Comparison of ENCODE assay signal across 8 cellular contexts in genomic region chr2:19990416-19990728, GRCh38. TPM values are rescaled to one million over a fixed set of nuclear protein-coding genes. Genes with fewer than 3 reads are reported as not detected.
DNase-seq lines count a peak whose midpoint lies in the region; ATAC-seq, FAIRE-seq and TF ChIP-seq lines count a peak whose summit lies in the region.

No MANE protein-coding gene starts in this region.

- no peaks in the 10 kb centered on the region for H3K9me2 ChIP-seq in HCT116 (ENCODE audit: insufficient read depth)

- H2AFZ ChIP-seq in HCT116 (ENCODE audit: low read depth, low read length, poor library complexity, severe bottlenecking): peak overlapping the region; percentile 88

- no peak for FAIRE-seq in small intestine (lab: Jason Lieb, UNC)

- H3K9me3 ChIP-seq in HCT116 (ENCODE audit: control insufficient read depth in 1 of 2, insufficient read depth in 1 of 2, low read depth in 1 of 2, low read length in 2 of 2): no peaks in the 10 kb centered on the region
- no peaks in the 10 kb centered on the region for H3K9me3 ChIP-seq in small intestine (ENCODE audit: control insufficient read depth, low read depth)

- peaks cover 3 to 17% of the 10 kb centered on the region in 2 experiments; a peak in 3 of 4 replicates for H3K4me1 ChIP-seq in HCT116 (ENCODE audit: control insufficient read depth in 1 of 2, insufficient read depth in 2 of 2, low read length in 2 of 2)
- peaks cover 2 to 5% of the 10 kb centered on the region in 2 donors for H3K4me1 ChIP-seq in small intestine (ENCODE audit: control insufficient read depth in 2 of 2, insufficient read depth in 1 of 2, low read depth in 1 of 2, low read length in 1 of 2)

- DNase-seq in HCT116 (ENCODE audit: low read depth, low spot score) (no peak), small intestine (no peak), H4 (ENCODE audit: low spot score) (no peak), NCI-H2171 treated with DMSO at 0.1 percent for 48 hours (lab: John Stamatoyannopoulos, UW) (no peak)
- no peak for DNase-seq in activated T-helper 1 cell treated with anti-CD3 and anti-CD28 coated beads, Interleukin-12 subunit alpha, Interleukin-12 subunit beta, Interleukin-2, Interleukin-4 antibody, amounts not matched to agents 30 ng/mL and 10 ng/mL and 1 ng/mL, durations not matched to agents 14 hours and 24 hours and 36 hours (ENCODE audit: low spot score)

- RAD21 ChIA-PET in HCT116 (lab: Charles Lee; ENCODE audit: low non-redundant PET in 1 of 2, low total read pairs in 2 of 2, uncharacterized antibody in 2 of 2, unreplicated experiment in 2 of 2): no interaction called here

- peaks cover 9% of the 10 kb centered on the region for H3K9me3 Mint-ChIP-seq in activated T-helper 1 cell treated with anti-CD3 and anti-CD28 coated beads, Interleukin-12 subunit alpha, Interleukin-12 subunit beta, Interleukin-2, Interleukin-4 antibody, amounts not matched to agents 30 ng/mL and 10 ng/mL and 1 ng/mL, durations not matched to agents 14 hours and 24 hours and 36 hours

- H3K4me1 Mint-ChIP-seq in activated T-helper 1 cell treated with anti-CD3 and anti-CD28 coated beads, Interleukin-12 subunit alpha, Interleukin-12 subunit beta, Interleukin-2, Interleukin-4 antibody, amounts not matched to agents 30 ng/mL and 10 ng/mL and 1 ng/mL, durations not matched to agents 14 hours and 24 hours and 36 hours (ENCODE audit: low read depth): peaks cover 19% of the 10 kb centered on the region

- 22 to 23% (median 22%) methylated on average over 10 of the region's 10 CpGs for WGBS in small intestine, 3 donors

- peaks cover 8% of the 10 kb centered on the region for H3K36me3 Mint-ChIP-seq in activated T-helper 1 cell treated with anti-CD3 and anti-CD28 coated beads, Interleukin-12 subunit alpha, Interleukin-12 subunit beta, Interleukin-2, Interleukin-4 antibody, amounts not matched to agents 30 ng/mL and 10 ng/mL and 1 ng/mL, durations not matched to agents 14 hours and 24 hours and 36 hours (ENCODE audit: low read depth)

- no peak for TF ChIP-seq RAD21 in HCT116 (IDR thresholded peaks at IDR 0.05; ENCODE audit: low read depth)

- H3K27me3 ChIP-seq in HCT116 (ENCODE audit: insufficient read depth, low read length) (no peaks in the 10 kb centered on the region), small intestine (ENCODE audit: control insufficient read depth in 2 of 2, insufficient read depth in 2 of 2, low read length in 2 of 2) (no peaks in the 10 kb centered on the region)

- no peak for ATAC-seq in HCT116
- no peak for ATAC-seq in GM18858 (IDR thresholded peaks at IDR 0.05; ENCODE audit: unreplicated experiment)
- ATAC-seq in HG03097 (IDR thresholded peaks at IDR 0.05; ENCODE audit: low FRiP score, unreplicated experiment): no peak

- POLR2A ChIA-PET in HCT116 (lab: Charles Lee): no interaction called here

- TSS peak; percentile 89 for BruUV-seq in HCT116 (replicated peaks; lab: Mats Ljungman, UMichigan)

- H3K27ac ChIP-seq in HCT116 (ENCODE audit: low read depth, low read length) (no peak overlapping the region), small intestine (ENCODE audit: low read depth in 1 of 2, low read length in 1 of 2) (peak overlapping the region in 1 of 2 donors; percentile 71)

- no peaks in the 10 kb centered on the region for H3K36me3 ChIP-seq in HCT116 (ENCODE audit: control insufficient read depth in 1 of 2, insufficient read depth in 2 of 2, low read length in 2 of 2)
- H3K36me3 ChIP-seq in small intestine (ENCODE audit: control insufficient read depth in 2 of 2, insufficient read depth in 2 of 2, low read length in 2 of 2): no peaks in the 10 kb centered on the region

- no peaks in the 10 kb centered on the region for H4K20me1 ChIP-seq in HCT116 (ENCODE audit: insufficient read depth)

- H3K4me2 ChIP-seq in HCT116 (ENCODE audit: low read length): peak overlapping the region; percentile 92

- no peak for TF ChIP-seq POLR2A in HCT116 (IDR thresholded peaks at IDR 0.05; ENCODE audit: borderline replicate concordance, extremely low read depth, insufficient read depth, insufficient read length)

- intact Hi-C loops in HCT116 (cut with micrococcal nuclease): no loop called here
- intact Hi-C loops in activated T-helper 1 cell treated with anti-CD3 and anti-CD28 coated beads, Interleukin-12 subunit alpha, Interleukin-12 subunit beta, Interleukin-2, Interleukin-4 antibody, amounts not matched to agents 30 ng/mL and 10 ng/mL and 1 ng/mL, durations not matched to agents 14 hours and 24 hours and 36 hours (cut with micrococcal nuclease): loop anchor here (1.0 to 5.0 kb wide), 7 partner anchors 24 to 1431 kb away; partner anchors contain the start of genes LAPTM4A, PUM2, RHOB and TTC32

- no peak for TF ChIP-seq CTCF in HCT116 (IDR thresholded peaks at IDR 0.05 in 2 of 3, conservative IDR thresholded peaks at IDR 0.05 in 1 of 3; ENCODE audit: borderline replicate concordance in 1 of 3, insufficient read depth in 1 of 3, low read depth in 2 of 3, low read length in 2 of 3)

- no peak overlapping the region for H3K27ac Mint-ChIP-seq in activated T-helper 1 cell treated with anti-CD3 and anti-CD28 coated beads, Interleukin-12 subunit alpha, Interleukin-12 subunit beta, Interleukin-2, Interleukin-4 antibody, amounts not matched to agents 30 ng/mL and 10 ng/mL and 1 ng/mL, durations not matched to agents 14 hours and 24 hours and 36 hours

- 0 out of 2 replicates have a peak overlapping the region, but pooled peaks have one; percentile 21 for H3K9ac ChIP-seq in HCT116 (ENCODE audit: low read length)

- H3K79me2 ChIP-seq in HCT116 (ENCODE audit: insufficient read depth, low read length): peaks cover 17% of the 10 kb centered on the region

- CTCF ChIA-PET in HCT116 (lab: Charles Lee): interaction anchor here (1.3 kb wide), 1 partner anchor 25 kb away, joined by 8 read pairs; no protein-coding TSS in a partner anchor

- H3K4me3 ChIP-seq in HCT116 (replicated peaks in 1 of 2; ENCODE audit: low read depth in 1 of 2, low read length in 2 of 2) (peak overlapping the region; percentile 89 to 92), iPS-11a (ENCODE audit: low read depth, low read length) (peak overlapping the region; percentile 87), small intestine (ENCODE audit: low read depth in 1 of 2, low read length in 2 of 2) (peak overlapping the region; percentile 70 to 74)

- H3K27me3 Mint-ChIP-seq in activated T-helper 1 cell treated with anti-CD3 and anti-CD28 coated beads, Interleukin-12 subunit alpha, Interleukin-12 subunit beta, Interleukin-2, Interleukin-4 antibody, amounts not matched to agents 30 ng/mL and 10 ng/mL and 1 ng/mL, durations not matched to agents 14 hours and 24 hours and 36 hours (ENCODE audit: insufficient read depth): peaks cover 33% of the 10 kb centered on the region

- peak overlapping the region; percentile 90 for H3K4me3 Mint-ChIP-seq in activated T-helper 1 cell treated with anti-CD3 and anti-CD28 coated beads, Interleukin-12 subunit alpha, Interleukin-12 subunit beta, Interleukin-2, Interleukin-4 antibody, amounts not matched to agents 30 ng/mL and 10 ng/mL and 1 ng/mL, durations not matched to agents 14 hours and 24 hours and 36 hours

TF ChIP-seq in HCT116, 20 proteins besides CTCF, POLR2A, EP300 and RAD21:
- TF ChIP-seq TCF7L2 (IDR thresholded peaks at IDR 0.05; ENCODE audit: borderline replicate concordance, extremely low read depth, insufficient read depth, insufficient read length) (no peak), POLR2AphosphoS5 (IDR thresholded peaks at IDR 0.05; ENCODE audit: low read depth, low read length) (no peak), ZNF274 (IDR thresholded peaks at IDR 0.05; ENCODE audit: low read depth, low read length) (no peak), CBX3 (IDR thresholded peaks at IDR 0.05; ENCODE audit: low read depth) (no peak), MAX (IDR thresholded peaks at IDR 0.05) (no peak), SP1 (IDR thresholded peaks at IDR 0.05; ENCODE audit: low read depth) (no peak)

RNA-seq across cellular contexts. Expression of gene WDR35, which starts 0.5 kb away (rescaled TPM):
- 9.6 TPM for total RNA-seq in HCT116 (2021; ENCODE audit: unreplicated experiment)
- 2.1 and 3.3 TPM in 2 replicates for polyA plus RNA-seq in HCT116 (2012)
- 7.7 and 7.8 TPM in 2 replicates for total RNA-seq in activated T-helper 1 cell treated with anti-CD3 and anti-CD28 coated beads, Interleukin-12 subunit alpha, Interleukin-12 subunit beta, Interleukin-2, Interleukin-4 antibody, amounts not matched to agents 30 ng/mL and 10 ng/mL and 1 ng/mL, durations not matched to agents 14 hours and 24 hours and 36 hours
- 1 to 10 TPM in 1 of 3 donors, under 1 TPM in 2; 0.45 to 2.0 (median 0.54) TPM for polyA plus RNA-seq in small intestine
- total RNA-seq in H4 (2014; rRNA removed; shearing (Covaris generic)): 4.1 and 4.5 TPM in 2 replicates

RNA-seq across cellular contexts. Expression of gene MATN3, which starts 22.1 kb away (rescaled TPM):
- not detected for total RNA-seq in HCT116 (2021; ENCODE audit: unreplicated experiment)
- polyA plus RNA-seq in HCT116 (2012): not detected in 2 replicates
- not detected in 2 replicates for total RNA-seq in activated T-helper 1 cell treated with anti-CD3 and anti-CD28 coated beads, Interleukin-12 subunit alpha, Interleukin-12 subunit beta, Interleukin-2, Interleukin-4 antibody, amounts not matched to agents 30 ng/mL and 10 ng/mL and 1 ng/mL, durations not matched to agents 14 hours and 24 hours and 36 hours
- polyA plus RNA-seq in small intestine: under 1 TPM in 1 of 3 donors, not detected in 2; 0.25 TPM
- 0.14 and 0.46 TPM in 2 replicates for total RNA-seq in H4 (2014; rRNA removed; shearing (Covaris generic))
